Comparison of ENCODE assay signal across 15 cellular contexts in the genomic region with DNA sequence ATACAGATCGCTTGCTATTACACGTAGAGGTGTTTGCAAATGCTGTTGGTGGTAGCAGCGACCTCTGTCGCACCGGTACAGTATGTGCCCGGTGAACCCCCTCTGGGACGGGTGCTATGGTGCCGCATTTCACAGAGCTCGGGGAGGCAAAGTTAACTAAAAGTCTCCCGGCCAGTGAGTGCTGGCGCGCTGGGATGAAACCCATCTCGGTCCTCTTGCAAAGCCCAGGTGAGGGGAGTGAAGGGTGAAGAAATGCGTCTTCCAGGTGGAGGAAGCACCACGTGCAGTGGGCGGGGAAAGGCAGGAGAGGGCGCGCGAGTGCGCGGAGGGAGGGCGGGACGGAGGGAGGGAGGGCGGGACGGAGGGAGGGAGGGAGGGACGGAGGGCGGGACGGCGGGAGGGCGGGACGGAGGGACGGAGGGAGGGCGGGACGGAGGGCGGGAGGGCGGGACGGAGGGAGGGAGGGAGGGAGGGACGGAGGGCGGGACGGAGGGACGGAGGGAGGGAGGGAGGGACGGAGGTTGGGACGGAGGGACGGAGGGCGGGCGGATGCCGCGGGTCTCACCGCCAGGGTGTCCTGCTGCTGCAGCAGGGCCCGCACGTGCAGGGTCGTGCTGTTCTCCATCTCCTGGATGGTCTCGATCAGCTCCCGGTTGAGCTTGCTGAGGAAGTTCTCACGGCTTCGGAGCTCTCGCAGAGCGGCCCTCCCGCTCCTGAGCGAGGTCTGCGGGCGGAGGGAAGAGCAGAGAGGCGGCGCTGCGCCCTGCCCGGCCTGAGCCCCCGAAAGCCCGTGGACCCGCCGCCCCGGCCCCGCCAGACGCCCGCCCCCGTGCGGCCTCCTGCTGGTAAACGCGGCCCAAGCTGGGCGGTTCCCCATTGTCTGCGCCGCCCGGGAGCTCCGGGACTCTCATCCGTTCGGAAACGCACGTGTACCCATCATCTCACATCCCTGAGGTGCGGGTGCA. TPM values are rescaled to one million over a fixed set of nuclear protein-coding genes. Genes with fewer than 3 reads are reported as not detected.
A peak's percentile ranks its signal among the peaks of the same experiment; 100 is the strongest.
DNase-seq lines count a peak whose midpoint lies in the region; ATAC-seq and TF ChIP-seq lines count a peak whose summit lies in the region.
"Had no signal": no experiment of that assay in that cellular context is flagged by ENCODE, and none has a peak within 500 bp of the region (broad histone marks: within the 10 kb centered on the region; RNA-seq: fewer than 3 reads in every experiment).

No MANE protein-coding gene starts in this region.

- in situ Hi-C loops in brain microvascular endothelial cell (cut with HindIII; ENCODE audit: low pct_ligation_motif_present, low sequenced_read_pairs) = no loop called here

- H3K4me3 ChIP-seq in brain microvascular endothelial cell (ENCODE audit: low read depth, low read length) = peak overlapping the region; percentile 22
- no peak overlapping the region for H3K4me3 ChIP-seq in osteoblast (ENCODE audit: insufficient read depth, low read length)

- no peak overlapping the region for H2AFZ ChIP-seq in osteoblast (ENCODE audit: low read length)

- H4K20me1 ChIP-seq in osteoblast (ENCODE audit: insufficient read depth, low read length) = no peaks in the 10 kb centered on the region

- ATAC-seq in left cardiac atrium = peak; percentile 61 to 70
- ATAC-seq in GM21423 (IDR thresholded peaks at IDR 0.05; ENCODE audit: unreplicated experiment) = no peak
- ATAC-seq in HG03432 (IDR thresholded peaks at IDR 0.05; ENCODE audit: unreplicated experiment) = no peak

- no peaks in the 10 kb centered on the region for H3K9me3 ChIP-seq in osteoblast (ENCODE audit: low read depth, low read length)

- no peaks in the 10 kb centered on the region for H3K4me1 ChIP-seq in osteoblast (ENCODE audit: insufficient read depth, low read length)

- peaks cover 8% of the 10 kb centered on the region for H3K36me3 ChIP-seq in brain microvascular endothelial cell (replicated peaks)
- H3K36me3 ChIP-seq in osteoblast (ENCODE audit: insufficient read depth, low read length) = no peaks in the 10 kb centered on the region

- H3K27ac ChIP-seq in brain microvascular endothelial cell = no peak overlapping the region
- H3K27ac ChIP-seq in osteoblast (ENCODE audit: low read depth, low read length) = no peak overlapping the region
- H3K27ac ChIP-seq: C4-2B had no signal

- no peaks in the 10 kb centered on the region for H3K79me2 ChIP-seq in osteoblast (ENCODE audit: insufficient read depth, low read length)

- intact Hi-C loops in left cardiac atrium (cut with DNase I) = no loop called here

- H3K4me2 ChIP-seq in osteoblast (ENCODE audit: insufficient read depth, low read length) = no peak overlapping the region

- peak; percentile 51 for DNase-seq in ELF-1 (ENCODE audit: low read depth, low spot score)
- no peak for DNase-seq in brain microvascular endothelial cell
- peak; percentile 62 for DNase-seq in left cardiac atrium
- DNase-seq in osteoblast (ENCODE audit: insufficient read length, low spot score, missing footprints) = peak; percentile 73
- no peak for DNase-seq in GM10266 (ENCODE audit: extremely low spot score)
- DNase-seq in SW480 (ENCODE audit: low spot score) = no peak
- DNase-seq: erythroblast, Karpas-422, mesenchymal stem cell, NCI-H2107, trophoblast cell had no signal

- peak; percentile 10 for TF ChIP-seq CTCF in brain microvascular endothelial cell (IDR thresholded peaks at IDR 0.05; ENCODE audit: low read depth, low read length, missing control alignments)
- no peak for TF ChIP-seq CTCF in osteoblast (IDR thresholded peaks at IDR 0.05; ENCODE audit: extremely low read depth, low read depth, low read length)
- no peak for TF ChIP-seq CTCF in GM10266 (IDR thresholded peaks at IDR 0.05; ENCODE audit: control insufficient read depth, insufficient read depth, low read depth, missing control alignments)

- H3K27me3 ChIP-seq in brain microvascular endothelial cell (replicated peaks) = no peaks in the 10 kb centered on the region
- H3K27me3 ChIP-seq in osteoblast (ENCODE audit: insufficient read depth, low read length) = no peaks in the 10 kb centered on the region

RNA-seq across cellular contexts. Expression of a gene that starts 11.7 kb away (rescaled TPM):
- 1 to 10 TPM; 5.5 to 7.2 TPM for total RNA-seq in left cardiac atrium
- 2.2 and 3.5 TPM in 2 replicates for total RNA-seq in osteoblast

RNA-seq across cellular contexts. Expression of a gene that starts 18.5 kb away (rescaled TPM):
- total RNA-seq in left cardiac atrium (10 to 100 TPM; 11.0 to 12.2 TPM), osteoblast (9.0 and 9.4 TPM in 2 replicates)

RNA-seq across cellular contexts. Expression of a gene that starts 21.4 kb away (rescaled TPM):
- total RNA-seq in left cardiac atrium (under 1 TPM in 1 of 2 donors, not detected in 1; 0.32 TPM), osteoblast (not detected in 2 replicates)
- total RNA-seq: T-cell had no signal

RNA-seq across cellular contexts. Expression of a gene that starts 46.5 kb away (rescaled TPM):
- total RNA-seq in left cardiac atrium = 10 to 100 TPM in 1 of 2 donors, 1 to 10 TPM in 1; 8.1 to 11.6 TPM
- total RNA-seq in osteoblast = 6.2 and 6.9 TPM in 2 replicates

RNA-seq across cellular contexts. Expression of a gene that starts 51.8 kb away (rescaled TPM):
- total RNA-seq in left cardiac atrium (not detected), osteoblast (not detected in 2 replicates)
- total RNA-seq: T-cell had no signal

Comparison
In these comparisons a context has a peak if more than half of its experiments do, and no peak if none do; other contexts are left out.
1. DNase-seq: peak in ELF-1 (single experiment), left cardiac atrium (single experiment) and osteoblast (single experiment); none in brain microvascular endothelial cell (single experiment), GM10266 (single experiment) and SW480 (single experiment).
2. ATAC-seq: peak in left cardiac atrium (2 of 2); none in GM21423 (single experiment) and HG03432 (single experiment).